ENCODE assay signal across 8 cellular contexts in genomic region chr10:124641282-124642075, GRCh38.
A peak's percentile ranks its signal among the peaks of the same experiment; 100 is the strongest.
DNase-seq lines count a peak whose midpoint lies in the region; ATAC-seq and TF ChIP-seq lines count a peak whose summit lies in the region.

No MANE protein-coding gene starts in this region.

- DNase-seq in activated CD8-positive, alpha-beta memory T cell treated with anti-CD3 and anti-CD28 coated beads, Interleukin-2, amount 50 U/mL, for 4 hours: peak; percentile 44
- DNase-seq in activated CD8-positive, alpha-beta memory T cell treated with anti-CD3 and anti-CD28 coated beads for 24 hours: no peak
- DNase-seq in activated CD4-positive, alpha-beta T cell treated with anti-CD3 and anti-CD28 coated beads, Interleukin-2, amount 50 U/mL, for 1 hour: peak; percentile 40
- DNase-seq in fibroblast of lung (ENCODE audit: low read depth in 2 of 2) (peak; percentile 62 to 66), gastrocnemius medialis (no peak), SHP77 (lab: John Stamatoyannopoulos, UW) (no peak)

- peak overlapping the region; percentile 44 for H3K4me2 ChIP-seq in fibroblast of lung (ENCODE audit: extremely low read depth, insufficient read depth, low read length)

- H4K20me1 ChIP-seq in fibroblast of lung (ENCODE audit: control insufficient read depth, extremely low read depth, insufficient read depth, low read length): no peaks in the 10 kb centered on the region

- no peaks in the 10 kb centered on the region for H3K9me3 ChIP-seq in fibroblast of lung (ENCODE audit: control insufficient read depth, insufficient read depth, low read depth, low read length)
- H3K9me3 ChIP-seq in gastrocnemius medialis: no peaks in the 10 kb centered on the region

- H3K79me2 ChIP-seq in fibroblast of lung (ENCODE audit: control insufficient read depth, insufficient read depth, low read length): no peaks in the 10 kb centered on the region

- H3K9ac ChIP-seq in fibroblast of lung (ENCODE audit: insufficient read depth, low read length): no peak overlapping the region

- H3K27me3 ChIP-seq in fibroblast of lung (ENCODE audit: control insufficient read depth, insufficient read depth, low read length): no peaks in the 10 kb centered on the region
- H3K27me3 ChIP-seq in gastrocnemius medialis: no peaks in the 10 kb centered on the region

- no peaks in the 10 kb centered on the region for H3K36me3 ChIP-seq in fibroblast of lung (ENCODE audit: control insufficient read depth, insufficient read depth, low read length)
- H3K36me3 ChIP-seq in gastrocnemius medialis: no peaks in the 10 kb centered on the region

- in situ Hi-C loops in gastrocnemius medialis (cut with MboI; ENCODE audit: low sequenced_read_pairs in 4 of 4): loop anchor here in 2 of 4 donors (25.0 kb wide), 1 partner anchor 96 kb away; the partner anchor contains the start of gene FAM53B (in 2 of the 2)

- peak; percentile 18 for ATAC-seq in HG03565 (IDR thresholded peaks at IDR 0.05; ENCODE audit: unreplicated experiment)
- peak; percentile 20 to 25 for ATAC-seq in gastrocnemius medialis
- ATAC-seq in GM19035 (IDR thresholded peaks at IDR 0.05; ENCODE audit: unreplicated experiment): no peak

- H3K4me3 ChIP-seq in fibroblast of lung (replicated peaks in 1 of 4; ENCODE audit: control extremely low read depth in 1 of 4, insufficient read depth in 1 of 4, low read depth in 3 of 4, low read length in 4 of 4) (no peak overlapping the region), gastrocnemius medialis (no peak overlapping the region)

- H3K4me1 ChIP-seq in fibroblast of lung (ENCODE audit: control insufficient read depth, extremely low read depth, insufficient read depth, low read length): peaks cover 13% of the 10 kb centered on the region
- H3K4me1 ChIP-seq in gastrocnemius medialis: peaks cover 60 to 67% of the 10 kb centered on the region in 2 donors

- intact Hi-C loops in gastrocnemius medialis (cut with DNase I; ENCODE audit: low total_unique reads): loop anchor here (2.0 to 10.0 kb wide), 2 partner anchors 19 to 273 kb away; no protein-coding TSS in a partner anchor

- TF ChIP-seq POLR2A in gastrocnemius medialis (IDR thresholded peaks at IDR 0.05): no peak

- no peak overlapping the region for H2AFZ ChIP-seq in fibroblast of lung (ENCODE audit: low read length)

- peak overlapping the region; percentile 28 for H3K27ac ChIP-seq in fibroblast of lung (ENCODE audit: insufficient read depth, low read length)
- H3K27ac ChIP-seq in gastrocnemius medialis: peak overlapping the region; percentile 22 to 64 (median 26)

- no peak for TF ChIP-seq CTCF in fibroblast of lung (conservative IDR thresholded peaks at IDR 0.05 in 1 of 2, IDR thresholded peaks at IDR 0.05 in 1 of 2; ENCODE audit: low read depth in 1 of 2, low read length in 2 of 2)
- TF ChIP-seq CTCF in gastrocnemius medialis (IDR thresholded peaks at IDR 0.05 in 4 of 5, conservative IDR thresholded peaks at IDR 0.05 in 1 of 5): no peak

Comparison
In these comparisons a context has a peak if more than half of its experiments do, and no peak if none do; other contexts are left out.
1. DNase-seq: peak in activated CD8-positive, alpha-beta memory T cell treated with anti-CD3 and anti-CD28 coated beads, Interleukin-2, amount 50 U/mL, for 4 hours (single experiment), activated CD4-positive, alpha-beta T cell treated with anti-CD3 and anti-CD28 coated beads, Interleukin-2, amount 50 U/mL, for 1 hour (single experiment) and fibroblast of lung (2 of 2); none in activated CD8-positive, alpha-beta memory T cell treated with anti-CD3 and anti-CD28 coated beads for 24 hours (single experiment), gastrocnemius medialis (0 of 2) and SHP77 (0 of 2).